ENCODE assay signal across 6 cellular contexts in the genomic region with DNA sequence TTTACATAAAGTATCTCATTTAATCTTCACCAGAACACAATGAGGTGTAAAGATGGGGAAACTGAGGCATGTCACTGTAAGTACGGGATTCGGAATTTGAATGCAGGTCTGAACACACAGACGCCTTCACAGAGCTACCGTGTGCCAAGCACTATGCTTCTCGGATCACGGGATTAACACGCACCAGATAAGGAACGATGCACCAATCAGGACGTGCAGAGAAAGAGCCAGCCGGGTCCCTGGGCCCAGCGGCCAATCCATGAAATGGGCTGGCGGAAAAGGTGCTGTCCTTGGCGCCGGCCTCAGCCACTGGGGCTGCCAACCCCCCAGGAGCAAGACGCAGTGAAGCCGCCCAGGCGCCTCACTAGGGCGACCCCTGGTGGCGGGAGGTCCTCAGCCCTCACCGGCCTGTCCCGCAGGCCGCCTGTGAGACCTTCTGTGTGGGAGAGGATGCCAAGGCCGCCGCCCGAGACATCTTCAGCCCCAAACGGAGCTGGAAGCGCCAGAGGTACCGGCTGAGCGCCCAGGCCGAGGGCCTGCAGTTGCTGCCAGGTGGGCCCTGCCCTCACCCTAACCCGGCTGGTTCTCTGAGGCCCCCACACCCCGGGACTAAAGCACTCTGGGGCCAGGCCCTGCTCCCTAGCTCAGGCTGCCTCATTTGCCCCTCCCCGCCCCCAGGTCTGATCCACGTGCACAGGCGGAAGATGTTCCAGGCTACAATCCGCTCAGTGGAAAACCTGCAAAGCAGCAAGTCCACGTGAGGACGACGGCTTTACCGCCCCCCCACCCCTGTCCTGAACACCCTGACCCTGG. TPM values are rescaled to one million over a fixed set of nuclear protein-coding genes. Genes with fewer than 3 reads are reported as not detected.
DNase-seq lines count a peak whose midpoint lies in the region; ATAC-seq and TF ChIP-seq lines count a peak whose summit lies in the region.

No MANE protein-coding gene starts in this region.

- DNase-seq in AML-193 (lab: John Stamatoyannopoulos, UW) (peak; percentile 36 to 40), fibroblast of the aortic adventitia (ENCODE audit: low read depth) (peak; percentile 31), medulla oblongata (ENCODE audit: extremely low spot score) (no peak)
- DNase-seq in activated CD4-positive, CD25-positive, alpha-beta regulatory T cell treated with anti-CD3 and anti-CD28 coated beads, Interleukin-2, amount 50 U/mL, for 72 hours, result peak; percentile 87
- DNase-seq in stimulated activated CD4-positive, alpha-beta T cell treated with anti-CD3 and anti-CD28 coated beads, Interleukin-1b, Interleukin-23, amount 100 ng/mL, for 4 hours (ENCODE audit: low read depth in 2 of 2), result peak; percentile 67 to 85

- ATAC-seq in HG02623 (IDR thresholded peaks at IDR 0.05; ENCODE audit: unreplicated experiment), result peak; percentile 72

- H3K4me3 ChIP-seq in fibroblast of the aortic adventitia (ENCODE audit: low read depth, low read length), result no peak overlapping the region

- peak; percentile 74 for TF ChIP-seq CTCF in fibroblast of the aortic adventitia (IDR thresholded peaks at IDR 0.05; ENCODE audit: insufficient read depth, low read length)

RNA-seq across cellular contexts. Expression of gene ATG9B, which starts 15.6 kb away (rescaled TPM):
- under 0.01 and 0.98 TPM in 2 replicates for total RNA-seq in fibroblast of the aortic adventitia (ENCODE audit: low replicate concordance)

RNA-seq across cellular contexts. Expression of gene NOS3, which starts 17.9 kb away (rescaled TPM):
- 0.36 and 4.6 TPM in 2 replicates for total RNA-seq in fibroblast of the aortic adventitia (ENCODE audit: low replicate concordance)

RNA-seq across cellular contexts. Expression of gene ABCB8, which starts 19.5 kb away (rescaled TPM):
- 18.1 and 30.9 TPM in 2 replicates for total RNA-seq in fibroblast of the aortic adventitia (ENCODE audit: low replicate concordance)

RNA-seq across cellular contexts. Expression of gene KCNH2, which starts 30.6 kb away (rescaled TPM):
- not detected in 2 replicates for total RNA-seq in fibroblast of the aortic adventitia (ENCODE audit: low replicate concordance)

RNA-seq across cellular contexts. Expression of gene ASIC3, which starts 39.6 kb away (rescaled TPM):
- 0.18 TPM in 1 of 2 replicates, not detected in the other for total RNA-seq in fibroblast of the aortic adventitia (ENCODE audit: low replicate concordance)
